In genomic region chr1:219460561-219461511, GRCh38 we compare ENCODE assay signal across 8 cellular contexts.
DNase-seq lines count a peak whose midpoint lies in the region; ATAC-seq and TF ChIP-seq lines count a peak whose summit lies in the region.

No MANE protein-coding gene starts in this region.

- H2BK12ac ChIP-seq in mesenchymal stem cell (ENCODE audit: low read length in 2 of 2), result no peak overlapping the region

- no peak overlapping the region for H2AK5ac ChIP-seq in mesenchymal stem cell (ENCODE audit: low read length, severe bottlenecking)

- no peak overlapping the region for H4K91ac ChIP-seq in mesenchymal stem cell (ENCODE audit: low read length)

- no peaks in the 10 kb centered on the region for H3K9me3 ChIP-seq in mesenchymal stem cell (ENCODE audit: control insufficient read depth, low read length)

- H2BK120ac ChIP-seq in mesenchymal stem cell (ENCODE audit: low read depth, low read length), result no peak overlapping the region

- H4K8ac ChIP-seq in mesenchymal stem cell (ENCODE audit: low read length), result no peak overlapping the region

- H2AFZ ChIP-seq in mesenchymal stem cell (ENCODE audit: low read depth, low read length), result no peak overlapping the region

- no peak overlapping the region for H3K14ac ChIP-seq in mesenchymal stem cell (ENCODE audit: low read length in 2 of 2)

- no peaks in the 10 kb centered on the region for H3K79me1 ChIP-seq in mesenchymal stem cell (replicated peaks; ENCODE audit: low read length, poor library complexity, severe bottlenecking)

- H2BK5ac ChIP-seq in mesenchymal stem cell (ENCODE audit: low read depth, low read length, poor library complexity, severe bottlenecking), result no peak overlapping the region

- H3K9ac ChIP-seq in mesenchymal stem cell (ENCODE audit: low read length), result peak overlapping the region; percentile 91

- no peaks in the 10 kb centered on the region for H3K27me3 Mint-ChIP-seq in stimulated activated naive CD8-positive, alpha-beta T cell treated with anti-CD3 and anti-CD28 coated beads, Interleukin-15, amount 100 ng/mL, for 72 hours

- no peak overlapping the region for H3K18ac ChIP-seq in mesenchymal stem cell (ENCODE audit: low read depth in 1 of 2, low read length in 2 of 2)

- no peaks in the 10 kb centered on the region for H3K36me3 ChIP-seq in mesenchymal stem cell (ENCODE audit: control insufficient read depth in 1 of 2, insufficient read depth in 2 of 2, low read depth in 1 of 2, low read length in 2 of 2)

- H3K4me2 ChIP-seq in mesenchymal stem cell (ENCODE audit: low read length, poor library complexity, severe bottlenecking), result no peak overlapping the region

- no peaks in the 10 kb centered on the region for H3K9me3 Mint-ChIP-seq in stimulated activated naive CD8-positive, alpha-beta T cell treated with anti-CD3 and anti-CD28 coated beads, Interleukin-15, amount 100 ng/mL, for 72 hours

- peak overlapping the region in 1 of 2 experiments; percentile 3 for H3K4me3 ChIP-seq in mesenchymal stem cell (ENCODE audit: insufficient read depth in 1 of 2, low read depth in 1 of 2, low read length in 2 of 2)
- no peak overlapping the region for H3K4me3 ChIP-seq in coronary artery

- DNase-seq in NOMO-1 treated with dmso at 0.1 percent for 144 hours (lab: John Stamatoyannopoulos, UW; ENCODE audit: unreplicated experiment) (peak; percentile 98), mesenchymal stem cell (peak; percentile 83), SW480 (ENCODE audit: low spot score) (no peak), coronary artery (ENCODE audit: low spot score) (no peak), NCI-H1092 treated with DMSO at 0.1 percent for 48 hours (lab: John Stamatoyannopoulos, UW) (no peak)
- no peak for DNase-seq in stimulated activated naive CD8-positive, alpha-beta T cell treated with anti-CD3 and anti-CD28 coated beads, Interleukin-15, amount 100 ng/mL, for 72 hours

- H3K27ac ChIP-seq in mesenchymal stem cell (ENCODE audit: low read length, poor library complexity, severe bottlenecking) (no peak overlapping the region), coronary artery (peak overlapping the region in 1 of 2 donors; percentile 72)

- no peaks in the 10 kb centered on the region for H3K4me1 ChIP-seq in mesenchymal stem cell (ENCODE audit: control insufficient read depth, insufficient read depth, low read depth, low read length)

- no peaks in the 10 kb centered on the region for H3K27me3 ChIP-seq in mesenchymal stem cell (ENCODE audit: control insufficient read depth in 1 of 2, insufficient read depth in 1 of 2, low read length in 2 of 2)

- H3K4me1 Mint-ChIP-seq in stimulated activated naive CD8-positive, alpha-beta T cell treated with anti-CD3 and anti-CD28 coated beads, Interleukin-15, amount 100 ng/mL, for 72 hours, result no peaks in the 10 kb centered on the region

- no peak overlapping the region for H3K23ac ChIP-seq in mesenchymal stem cell (ENCODE audit: low read length in 2 of 2)

- H3K4ac ChIP-seq in mesenchymal stem cell (ENCODE audit: low read depth in 1 of 2, low read length in 2 of 2), result no peak overlapping the region

- H2BK15ac ChIP-seq in mesenchymal stem cell (ENCODE audit: low read depth, poor library complexity, severe bottlenecking), result no peak overlapping the region

- ATAC-seq in GM18508 (IDR thresholded peaks at IDR 0.05; ENCODE audit: insufficient read depth, unreplicated experiment), result peak; percentile 56
- ATAC-seq in HG02623 (IDR thresholded peaks at IDR 0.05; ENCODE audit: unreplicated experiment), result peak; percentile 74
- ATAC-seq in stimulated activated naive CD8-positive, alpha-beta T cell treated with anti-CD3 and anti-CD28 coated beads, Interleukin-15, amount 100 ng/mL, for 72 hours, result no peak

- no peak overlapping the region for H3K4me3 Mint-ChIP-seq in stimulated activated naive CD8-positive, alpha-beta T cell treated with anti-CD3 and anti-CD28 coated beads, Interleukin-15, amount 100 ng/mL, for 72 hours

- WGBS in mesenchymal stem cell, result 12% methylated on average over 7 of the region's 8 CpGs

- no peak for TF ChIP-seq CTCF in coronary artery (IDR thresholded peaks at IDR 0.05)

- H3K27ac Mint-ChIP-seq in stimulated activated naive CD8-positive, alpha-beta T cell treated with anti-CD3 and anti-CD28 coated beads, Interleukin-15, amount 100 ng/mL, for 72 hours, result no peak overlapping the region

Comparison
In these comparisons a context has a peak if more than half of its experiments do, and no peak if none do; other contexts are left out.
1. DNase-seq: peak in NOMO-1 treated with dmso at 0.1 percent for 144 hours (single experiment) and mesenchymal stem cell (single experiment); none in SW480 (single experiment), coronary artery (single experiment), stimulated activated naive CD8-positive, alpha-beta T cell treated with anti-CD3 and anti-CD28 coated beads, Interleukin-15, amount 100 ng/mL, for 72 hours (0 of 2) and NCI-H1092 treated with DMSO at 0.1 percent for 48 hours (single experiment).